ENCODE assay signal across 1 cellular context in the genomic region with DNA sequence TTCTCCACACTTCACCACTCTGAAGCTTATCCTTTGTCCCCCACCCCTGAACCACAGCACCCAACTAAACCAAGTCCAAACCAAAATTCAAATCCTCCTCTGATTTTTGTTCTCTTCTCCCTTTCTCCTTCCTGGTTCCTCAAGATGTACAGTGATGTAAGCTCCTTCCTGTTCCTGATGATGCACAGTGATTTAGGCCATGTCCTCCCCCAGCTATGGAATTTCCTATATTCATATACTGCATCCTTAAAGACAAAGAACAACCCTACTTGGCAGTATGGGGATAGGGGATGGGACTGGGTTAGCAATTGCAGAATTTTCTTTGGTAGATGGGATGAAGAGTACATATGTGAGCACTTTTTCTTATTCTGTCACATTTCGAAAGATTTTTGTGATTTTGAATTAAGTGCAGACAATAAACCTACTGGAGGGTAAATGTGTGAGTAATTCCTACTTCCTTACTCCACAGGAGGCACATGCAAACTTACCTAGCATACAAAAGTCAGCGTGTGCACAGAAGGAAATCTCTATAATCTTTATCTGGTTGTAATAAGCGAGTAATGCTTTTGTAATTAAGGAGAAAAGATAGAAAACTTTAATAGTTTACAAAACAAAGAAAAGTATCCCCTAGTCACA.
TF ChIP-seq lines count a peak whose summit lies in the region.

No MANE protein-coding gene starts in this region.

TF ChIP-seq in H1, 55 proteins besides CTCF, POLR2A, EP300 and RAD21:
- TF ChIP-seq SIX5 (IDR thresholded peaks at IDR 0.05; ENCODE audit: low read depth, low read length) (no peak), GTF2F1 (IDR thresholded peaks at IDR 0.05; ENCODE audit: borderline replicate concordance, low read depth, low read length) (no peak), SIN3A (conservative IDR thresholded peaks at IDR 0.05 in 1 of 2, IDR thresholded peaks at IDR 0.05 in 1 of 2; ENCODE audit: low read depth in 1 of 2, low read length in 2 of 2) (no peak), YY1 (IDR thresholded peaks at IDR 0.05; ENCODE audit: low read depth, low read length) (no peak), ASH2L (IDR thresholded peaks at IDR 0.05; ENCODE audit: low read length) (no peak), SP2 (IDR thresholded peaks at IDR 0.05; ENCODE audit: low read length) (no peak), ATF2 (IDR thresholded peaks at IDR 0.05; ENCODE audit: low read length) (no peak), HDAC2 (IDR thresholded peaks at IDR 0.05; ENCODE audit: borderline replicate concordance in 1 of 2, low read depth in 2 of 2, low read length in 2 of 2) (no peak)
